In genomic region chrX:72478351-72478750, GRCh38 we compare ENCODE assay signal across 25 cellular contexts.
"Had no signal": no experiment of that assay in that cellular context is flagged by ENCODE, and none has a peak within 500 bp of the region (broad histone marks: within the 10 kb centered on the region; RNA-seq: fewer than 3 reads in every experiment).

No MANE protein-coding gene starts in this region.

- H3K27me3 ChIP-seq: esophagus muscularis mucosa, gastroesophageal sphincter, testis had no signal

- H3K27me3 Mint-ChIP-seq: activated naive CD8-positive, alpha-beta T cell; activated T-helper 17 cell treated with anti-CD3 and anti-CD28 coated beads, Interleukin-2, amount 50 U/mL, for 72 hours; naive B cell; stimulated activated naive B cell treated with anti-CD40 and anti-IgM and Interleukin-4, amounts not matched to agents 10 μg/mL and 1 μg/mL and 100 μg/mL, for 72 hours had no signal

- H3K4me1 Mint-ChIP-seq: activated T-helper 17 cell treated with anti-CD3 and anti-CD28 coated beads, Interleukin-2, amount 50 U/mL, for 72 hours; naive B cell; neural crest cell; stimulated activated naive B cell treated with anti-CD40 and anti-IgM and Interleukin-4, amounts not matched to agents 10 μg/mL and 1 μg/mL and 100 μg/mL, for 72 hours had no signal

- H3K4me3 Mint-ChIP-seq: activated CD8-positive, alpha-beta T cell treated with anti-CD3 and anti-CD28 coated beads, Interleukin-2, amount 10 ng/mL, durations not matched to agents 7 days and 5 days; activated naive CD8-positive, alpha-beta T cell; activated T-helper 17 cell treated with anti-CD3 and anti-CD28 coated beads, Interleukin-2, amount 50 U/mL, for 72 hours; naive B cell; neural crest cell; stimulated activated naive B cell treated with anti-CD40 and anti-IgM and Interleukin-4, amounts not matched to agents 10 μg/mL and 1 μg/mL and 100 μg/mL, for 72 hours; T-helper 2 cell treated with Interferon-gamma antibody and Interleukin-4, amounts not matched to agents 5 μg/mL and 100 μg/mL, for 36 hours had no signal

- H3K9me3 ChIP-seq: esophagus muscularis mucosa, gastroesophageal sphincter, lower lobe of right lung, mucosa of descending colon, testis, uterus had no signal

- H3K4me1 ChIP-seq: esophagus muscularis mucosa, gastroesophageal sphincter, lower lobe of right lung, testis, uterus had no signal

- H3K27ac ChIP-seq: coronary artery, esophagus muscularis mucosa, gastroesophageal sphincter, lower lobe of right lung, testis, uterus had no signal

- H3K4me3 ChIP-seq: coronary artery, esophagus muscularis mucosa, gastroesophageal sphincter, lower lobe of right lung, mucosa of descending colon, testis, uterus had no signal

- H3K27ac Mint-ChIP-seq: activated CD8-positive, alpha-beta T cell treated with anti-CD3 and anti-CD28 coated beads, Interleukin-2, amount 10 ng/mL, durations not matched to agents 7 days and 5 days; activated naive CD8-positive, alpha-beta T cell; activated T-helper 17 cell treated with anti-CD3 and anti-CD28 coated beads, Interleukin-2, amount 50 U/mL, for 72 hours; naive B cell; stimulated activated naive B cell treated with anti-CD40 and anti-IgM and Interleukin-4, amounts not matched to agents 10 μg/mL and 1 μg/mL and 100 μg/mL, for 72 hours; T-helper 2 cell treated with Interferon-gamma antibody and Interleukin-4, amounts not matched to agents 5 μg/mL and 100 μg/mL, for 36 hours had no signal

- DNase-seq: activated CD4-positive, alpha-beta T cell treated with anti-CD3 and anti-CD28 coated beads for 1 hour; activated CD4-positive, alpha-beta T cell treated with anti-CD3 and anti-CD28 coated beads, Interleukin-2, amount 50 U/mL, for 1 hour; activated CD8-positive, alpha-beta T cell treated with anti-CD3 and anti-CD28 coated beads, Interleukin-2, amount 10 ng/mL, durations not matched to agents 7 days and 5 days; activated T-cell treated with anti-CD3 and anti-CD28 coated beads, Interleukin-2, amount 50 U/mL, for 1 hour; amniotic stem cell; head of caudate nucleus; islet precursor cell; left cardiac atrium; lower lobe of right lung; mesendoderm; naive B cell; stimulated activated CD4-positive, alpha-beta T cell treated with anti-CD3 and anti-CD28 coated beads, Interleukin-2, amount 100 ng/mL, for 48 hours; stimulated activated CD8-positive, alpha-beta memory T cell treated with anti-CD3 and anti-CD28 coated beads, Interleukin-4, amount 100 ng/mL, for 48 hours; stimulated activated naive B cell treated with anti-CD40 and anti-IgM and Interleukin-4, amounts not matched to agents 10 μg/mL and 1 μg/mL and 100 μg/mL, for 72 hours; testis; trophoblast cell; uterus had no signal

- H3K36me3 ChIP-seq: esophagus muscularis mucosa, gastroesophageal sphincter, uterus had no signal

- ATAC-seq: activated CD8-positive, alpha-beta T cell treated with anti-CD3 and anti-CD28 coated beads, Interleukin-2, amount 10 ng/mL, durations not matched to agents 7 days and 5 days; activated T-helper 17 cell treated with anti-CD3 and anti-CD28 coated beads, Interleukin-2, amount 50 U/mL, for 72 hours; gastroesophageal sphincter; lower lobe of right lung; stimulated activated naive B cell treated with anti-CD40 and anti-IgM and Interleukin-4, amounts not matched to agents 10 μg/mL and 1 μg/mL and 100 μg/mL, for 72 hours had no signal

- H3K9me3 Mint-ChIP-seq: activated T-helper 17 cell treated with anti-CD3 and anti-CD28 coated beads, Interleukin-2, amount 50 U/mL, for 72 hours; stimulated activated naive B cell treated with anti-CD40 and anti-IgM and Interleukin-4, amounts not matched to agents 10 μg/mL and 1 μg/mL and 100 μg/mL, for 72 hours; T-helper 2 cell treated with Interferon-gamma antibody and Interleukin-4, amounts not matched to agents 5 μg/mL and 100 μg/mL, for 36 hours had no signal
